In the genomic region with DNA sequence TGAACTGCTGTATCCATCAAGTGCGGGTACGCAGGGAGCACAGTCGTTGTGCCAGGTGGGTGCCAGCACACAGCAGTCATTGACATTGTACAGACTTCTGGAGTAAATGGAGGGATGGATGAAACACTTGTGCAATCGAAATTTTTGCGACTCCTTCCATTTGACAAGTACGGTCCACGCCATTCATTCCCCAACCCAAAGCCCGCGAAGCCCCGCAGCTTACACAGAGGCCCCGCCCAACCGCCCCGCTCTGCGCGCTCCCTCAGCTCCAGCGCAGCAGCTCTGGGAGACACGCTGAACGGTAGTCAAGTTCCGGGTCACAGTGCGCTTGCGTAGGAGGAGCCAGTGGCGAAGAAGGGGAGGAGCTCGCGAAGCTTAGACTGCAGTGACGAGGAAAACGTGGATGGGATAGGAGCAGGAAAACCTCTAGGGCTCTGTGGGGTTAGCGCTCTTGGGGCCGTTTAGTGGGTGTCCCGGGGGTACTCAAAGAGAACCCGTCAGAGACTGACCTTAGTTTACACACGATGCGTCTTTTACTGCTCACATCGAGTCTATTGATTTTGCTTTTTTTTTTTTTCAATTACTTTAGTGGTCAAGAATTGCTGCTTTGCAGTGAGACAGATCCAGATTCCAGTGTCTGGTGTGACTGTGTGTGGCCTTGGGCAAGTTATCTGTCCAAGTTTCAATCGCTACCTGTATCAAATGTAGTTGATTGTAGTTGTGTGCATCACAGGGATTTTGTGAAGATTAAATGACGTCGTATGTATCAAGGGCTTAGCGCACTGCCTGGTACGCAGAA, we compare ENCODE assay signal across 2 cellular contexts.
TF ChIP-seq lines count a peak whose summit lies in the region.

No MANE protein-coding gene starts in this region.

TF ChIP-seq in HEK293, 187 proteins besides CTCF, POLR2A, EP300 and RAD21 (continued from another document and continues in another):
- TF ChIP-seq SCRT1 (tag by site-specific recombination; IDR thresholded peaks at IDR 0.05; ENCODE audit: borderline replicate concordance) (no peak), MYNN (tag by site-specific recombination; IDR thresholded peaks at IDR 0.05; ENCODE audit: borderline replicate concordance) (no peak), MZF1 (tag by site-specific recombination; IDR thresholded peaks at IDR 0.05; ENCODE audit: borderline replicate concordance) (0 out of 2 replicates have a peak, but pooled peaks have one; percentile 16), ZNF843 (tag by site-specific recombination; IDR thresholded peaks at IDR 0.05) (no peak), ZNF792 (tag by site-specific recombination; IDR thresholded peaks at IDR 0.05) (no peak), IKZF3 (tag by site-specific recombination; IDR thresholded peaks at IDR 0.05) (peak; percentile 48; the same call in 1 of the 2 replicates), OVOL3 (tag by site-specific recombination; IDR thresholded peaks at IDR 0.05) (no peak), ZNF777 (tag by site-specific recombination; IDR thresholded peaks at IDR 0.05; ENCODE audit: borderline replicate concordance) (no peak), ZNF112 (tag by site-specific recombination; IDR thresholded peaks at IDR 0.05) (no peak), FEZF1 (tag by site-specific recombination; IDR thresholded peaks at IDR 0.05) (no peak), ZNF776 (tag by site-specific recombination; IDR thresholded peaks at IDR 0.05; ENCODE audit: borderline replicate concordance) (no peak), REPIN1 (tag by site-specific recombination; IDR thresholded peaks at IDR 0.05; ENCODE audit: low read depth) (no peak), ZNF560 (tag by site-specific recombination; IDR thresholded peaks at IDR 0.05; ENCODE audit: borderline replicate concordance) (no peak), ZSCAN30 (tag by site-specific recombination; IDR thresholded peaks at IDR 0.05) (no peak), ZNF174 (tag by site-specific recombination; IDR thresholded peaks at IDR 0.05) (no peak), ZNF10 (tag by site-specific recombination; IDR thresholded peaks at IDR 0.05) (no peak), ZNF707 (tag by site-specific recombination; IDR thresholded peaks at IDR 0.05) (no peak), SALL2 (tag by site-specific recombination; IDR thresholded peaks at IDR 0.05; ENCODE audit: borderline replicate concordance) (no peak), ZNF791 (tag by site-specific recombination; IDR thresholded peaks at IDR 0.05) (no peak), SP2 (tag by site-specific recombination; IDR thresholded peaks at IDR 0.05) (peak; percentile 75), ZNF629 (tag by site-specific recombination; IDR thresholded peaks at IDR 0.05) (peak; percentile 55; the same call in 1 of the 2 replicates), ZNF324 (tag by site-specific recombination; IDR thresholded peaks at IDR 0.05) (no peak), ZNF354C (tag by site-specific recombination; IDR thresholded peaks at IDR 0.05; ENCODE audit: borderline replicate concordance, low read depth) (no peak), ZNF548 (tag by site-specific recombination; IDR thresholded peaks at IDR 0.05) (no peak), YY2 (tag by site-specific recombination; IDR thresholded peaks at IDR 0.05) (no peak), GLIS2 (tag by site-specific recombination; IDR thresholded peaks at IDR 0.05) (no peak)
- TF ChIP-seq, protein P1, sequence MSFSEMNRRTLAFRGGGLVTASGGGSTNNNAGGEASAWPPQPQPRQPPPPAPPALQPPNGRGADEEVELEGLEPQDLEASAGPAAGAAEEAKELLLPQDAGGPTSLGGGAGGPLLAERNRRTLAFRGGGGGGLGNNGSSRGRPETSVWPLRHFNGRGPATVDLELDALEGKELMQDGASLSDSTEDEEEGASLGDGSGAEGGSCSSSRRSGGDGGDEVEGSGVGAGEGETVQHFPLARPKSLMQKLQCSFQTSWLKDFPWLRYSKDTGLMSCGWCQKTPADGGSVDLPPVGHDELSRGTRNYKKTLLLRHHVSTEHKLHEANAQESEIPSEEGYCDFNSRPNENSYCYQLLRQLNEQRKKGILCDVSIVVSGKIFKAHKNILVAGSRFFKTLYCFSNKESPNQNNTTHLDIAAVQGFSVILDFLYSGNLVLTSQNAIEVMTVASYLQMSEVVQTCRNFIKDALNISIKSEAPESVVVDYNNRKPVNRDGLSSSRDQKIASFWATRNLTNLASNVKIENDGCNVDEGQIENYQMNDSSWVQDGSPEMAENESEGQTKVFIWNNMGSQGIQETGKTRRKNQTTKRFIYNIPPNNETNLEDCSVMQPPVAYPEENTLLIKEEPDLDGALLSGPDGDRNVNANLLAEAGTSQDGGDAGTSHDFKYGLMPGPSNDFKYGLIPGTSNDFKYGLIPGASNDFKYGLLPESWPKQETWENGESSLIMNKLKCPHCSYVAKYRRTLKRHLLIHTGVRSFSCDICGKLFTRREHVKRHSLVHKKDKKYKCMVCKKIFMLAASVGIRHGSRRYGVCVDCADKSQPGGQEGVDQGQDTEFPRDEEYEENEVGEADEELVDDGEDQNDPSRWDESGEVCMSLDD (tag by site-specific recombination; IDR thresholded peaks at IDR 0.05), result no peak
- TF ChIP-seq, protein P2, sequence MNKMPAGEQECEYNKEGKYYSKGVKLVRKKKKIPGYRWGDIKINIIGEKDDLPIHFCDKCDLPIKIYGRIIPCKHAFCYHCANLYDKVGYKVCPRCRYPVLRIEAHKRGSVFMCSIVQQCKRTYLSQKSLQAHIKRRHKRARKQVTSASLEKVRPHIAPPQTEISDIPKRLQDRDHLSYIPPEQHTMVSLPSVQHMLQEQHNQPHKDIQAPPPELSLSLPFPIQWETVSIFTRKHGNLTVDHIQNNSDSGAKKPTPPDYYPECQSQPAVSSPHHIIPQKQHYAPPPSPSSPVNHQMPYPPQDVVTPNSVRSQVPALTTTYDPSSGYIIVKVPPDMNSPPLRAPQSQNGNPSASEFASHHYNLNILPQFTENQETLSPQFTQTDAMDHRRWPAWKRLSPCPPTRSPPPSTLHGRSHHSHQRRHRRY (tag by site-specific recombination; IDR thresholded peaks at IDR 0.05), result no peak
- TF ChIP-seq, protein P3, sequence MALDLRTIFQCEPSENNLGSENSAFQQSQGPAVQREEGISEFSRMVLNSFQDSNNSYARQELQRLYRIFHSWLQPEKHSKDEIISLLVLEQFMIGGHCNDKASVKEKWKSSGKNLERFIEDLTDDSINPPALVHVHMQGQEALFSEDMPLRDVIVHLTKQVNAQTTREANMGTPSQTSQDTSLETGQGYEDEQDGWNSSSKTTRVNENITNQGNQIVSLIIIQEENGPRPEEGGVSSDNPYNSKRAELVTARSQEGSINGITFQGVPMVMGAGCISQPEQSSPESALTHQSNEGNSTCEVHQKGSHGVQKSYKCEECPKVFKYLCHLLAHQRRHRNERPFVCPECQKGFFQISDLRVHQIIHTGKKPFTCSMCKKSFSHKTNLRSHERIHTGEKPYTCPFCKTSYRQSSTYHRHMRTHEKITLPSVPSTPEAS (tag by site-specific recombination; IDR thresholded peaks at IDR 0.05), result no peak
- TF ChIP-seq, protein P4, sequence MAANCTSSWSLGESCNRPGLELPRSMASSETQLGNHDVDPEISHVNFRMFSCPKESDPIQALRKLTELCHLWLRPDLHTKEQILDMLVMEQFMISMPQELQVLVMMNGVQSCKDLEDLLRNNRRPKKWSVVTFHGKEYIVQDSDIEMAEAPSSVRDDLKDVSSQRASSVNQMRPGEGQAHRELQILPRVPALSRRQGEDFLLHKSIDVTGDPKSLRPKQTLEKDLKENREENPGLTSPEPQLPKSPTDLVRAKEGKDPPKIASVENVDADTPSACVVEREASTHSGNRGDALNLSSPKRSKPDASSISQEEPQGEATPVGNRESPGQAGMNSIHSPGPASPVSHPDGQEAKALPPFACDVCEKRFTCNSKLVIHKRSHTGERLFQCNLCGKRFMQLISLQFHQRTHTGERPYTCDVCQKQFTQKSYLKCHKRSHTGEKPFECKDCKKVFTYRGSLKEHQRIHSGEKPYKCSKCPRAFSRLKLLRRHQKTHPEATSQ (tag by site-specific recombination; IDR thresholded peaks at IDR 0.05), result no peak

TF ChIP-seq in SK-N-SH, 30 proteins besides CTCF, POLR2A, EP300 and RAD21 (continued from another document and continues in another):
- TF ChIP-seq, protein P5, sequence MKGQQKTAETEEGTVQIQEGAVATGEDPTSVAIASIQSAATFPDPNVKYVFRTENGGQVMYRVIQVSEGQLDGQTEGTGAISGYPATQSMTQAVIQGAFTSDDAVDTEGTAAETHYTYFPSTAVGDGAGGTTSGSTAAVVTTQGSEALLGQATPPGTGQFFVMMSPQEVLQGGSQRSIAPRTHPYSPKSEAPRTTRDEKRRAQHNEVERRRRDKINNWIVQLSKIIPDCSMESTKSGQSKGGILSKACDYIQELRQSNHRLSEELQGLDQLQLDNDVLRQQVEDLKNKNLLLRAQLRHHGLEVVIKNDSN (IDR thresholded peaks at IDR 0.05; ENCODE audit: borderline replicate concordance, low read depth), result no peak
- no peak for TF ChIP-seq NFIC (IDR thresholded peaks at IDR 0.05; ENCODE audit: borderline replicate concordance)
- peak; percentile 89 for TF ChIP-seq POLR2AphosphoS5 (IDR thresholded peaks at IDR 0.05; ENCODE audit: low read depth, low read length)
- no peak for TF ChIP-seq TCF12 (IDR thresholded peaks at IDR 0.05)
- no peak for TF ChIP-seq YY1 (IDR thresholded peaks at IDR 0.05; ENCODE audit: low read depth)
- TF ChIP-seq, protein P6, sequence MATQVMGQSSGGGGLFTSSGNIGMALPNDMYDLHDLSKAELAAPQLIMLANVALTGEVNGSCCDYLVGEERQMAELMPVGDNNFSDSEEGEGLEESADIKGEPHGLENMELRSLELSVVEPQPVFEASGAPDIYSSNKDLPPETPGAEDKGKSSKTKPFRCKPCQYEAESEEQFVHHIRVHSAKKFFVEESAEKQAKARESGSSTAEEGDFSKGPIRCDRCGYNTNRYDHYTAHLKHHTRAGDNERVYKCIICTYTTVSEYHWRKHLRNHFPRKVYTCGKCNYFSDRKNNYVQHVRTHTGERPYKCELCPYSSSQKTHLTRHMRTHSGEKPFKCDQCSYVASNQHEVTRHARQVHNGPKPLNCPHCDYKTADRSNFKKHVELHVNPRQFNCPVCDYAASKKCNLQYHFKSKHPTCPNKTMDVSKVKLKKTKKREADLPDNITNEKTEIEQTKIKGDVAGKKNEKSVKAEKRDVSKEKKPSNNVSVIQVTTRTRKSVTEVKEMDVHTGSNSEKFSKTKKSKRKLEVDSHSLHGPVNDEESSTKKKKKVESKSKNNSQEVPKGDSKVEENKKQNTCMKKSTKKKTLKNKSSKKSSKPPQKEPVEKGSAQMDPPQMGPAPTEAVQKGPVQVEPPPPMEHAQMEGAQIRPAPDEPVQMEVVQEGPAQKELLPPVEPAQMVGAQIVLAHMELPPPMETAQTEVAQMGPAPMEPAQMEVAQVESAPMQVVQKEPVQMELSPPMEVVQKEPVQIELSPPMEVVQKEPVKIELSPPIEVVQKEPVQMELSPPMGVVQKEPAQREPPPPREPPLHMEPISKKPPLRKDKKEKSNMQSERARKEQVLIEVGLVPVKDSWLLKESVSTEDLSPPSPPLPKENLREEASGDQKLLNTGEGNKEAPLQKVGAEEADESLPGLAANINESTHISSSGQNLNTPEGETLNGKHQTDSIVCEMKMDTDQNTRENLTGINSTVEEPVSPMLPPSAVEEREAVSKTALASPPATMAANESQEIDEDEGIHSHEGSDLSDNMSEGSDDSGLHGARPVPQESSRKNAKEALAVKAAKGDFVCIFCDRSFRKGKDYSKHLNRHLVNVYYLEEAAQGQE (IDR thresholded peaks at IDR 0.05; ENCODE audit: low read depth, low read length), result no peak
- TF ChIP-seq, protein P7, sequence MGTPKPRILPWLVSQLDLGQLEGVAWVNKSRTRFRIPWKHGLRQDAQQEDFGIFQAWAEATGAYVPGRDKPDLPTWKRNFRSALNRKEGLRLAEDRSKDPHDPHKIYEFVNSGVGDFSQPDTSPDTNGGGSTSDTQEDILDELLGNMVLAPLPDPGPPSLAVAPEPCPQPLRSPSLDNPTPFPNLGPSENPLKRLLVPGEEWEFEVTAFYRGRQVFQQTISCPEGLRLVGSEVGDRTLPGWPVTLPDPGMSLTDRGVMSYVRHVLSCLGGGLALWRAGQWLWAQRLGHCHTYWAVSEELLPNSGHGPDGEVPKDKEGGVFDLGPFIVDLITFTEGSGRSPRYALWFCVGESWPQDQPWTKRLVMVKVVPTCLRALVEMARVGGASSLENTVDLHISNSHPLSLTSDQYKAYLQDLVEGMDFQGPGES (IDR thresholded peaks at IDR 0.05; ENCODE audit: low read depth, low read length), result no peak
- TF ChIP-seq, protein P8, sequence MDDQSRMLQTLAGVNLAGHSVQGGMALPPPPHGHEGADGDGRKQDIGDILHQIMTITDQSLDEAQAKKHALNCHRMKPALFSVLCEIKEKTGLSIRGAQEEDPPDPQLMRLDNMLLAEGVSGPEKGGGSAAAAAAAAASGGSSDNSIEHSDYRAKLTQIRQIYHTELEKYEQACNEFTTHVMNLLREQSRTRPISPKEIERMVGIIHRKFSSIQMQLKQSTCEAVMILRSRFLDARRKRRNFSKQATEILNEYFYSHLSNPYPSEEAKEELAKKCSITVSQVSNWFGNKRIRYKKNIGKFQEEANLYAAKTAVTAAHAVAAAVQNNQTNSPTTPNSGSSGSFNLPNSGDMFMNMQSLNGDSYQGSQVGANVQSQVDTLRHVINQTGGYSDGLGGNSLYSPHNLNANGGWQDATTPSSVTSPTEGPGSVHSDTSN (IDR thresholded peaks at IDR 0.05), result 0 out of 2 replicates have a peak, but pooled peaks have one; percentile 4
- no peak for TF ChIP-seq FOXM1 (IDR thresholded peaks at IDR 0.05; ENCODE audit: low read depth)
- TF ChIP-seq JUND (IDR thresholded peaks at IDR 0.05), result no peak; the same call in 1 of the 2 replicates
- no peak for TF ChIP-seq TEAD4 (IDR thresholded peaks at IDR 0.05; ENCODE audit: borderline replicate concordance, insufficient read depth)
- peak; percentile 71 for TF ChIP-seq GABPA (IDR thresholded peaks at IDR 0.05; ENCODE audit: low read depth)
- peak; percentile 91 for TF ChIP-seq NRF1 (IDR thresholded peaks at IDR 0.05; ENCODE audit: low read depth, low read length)
- TF ChIP-seq, protein P9, sequence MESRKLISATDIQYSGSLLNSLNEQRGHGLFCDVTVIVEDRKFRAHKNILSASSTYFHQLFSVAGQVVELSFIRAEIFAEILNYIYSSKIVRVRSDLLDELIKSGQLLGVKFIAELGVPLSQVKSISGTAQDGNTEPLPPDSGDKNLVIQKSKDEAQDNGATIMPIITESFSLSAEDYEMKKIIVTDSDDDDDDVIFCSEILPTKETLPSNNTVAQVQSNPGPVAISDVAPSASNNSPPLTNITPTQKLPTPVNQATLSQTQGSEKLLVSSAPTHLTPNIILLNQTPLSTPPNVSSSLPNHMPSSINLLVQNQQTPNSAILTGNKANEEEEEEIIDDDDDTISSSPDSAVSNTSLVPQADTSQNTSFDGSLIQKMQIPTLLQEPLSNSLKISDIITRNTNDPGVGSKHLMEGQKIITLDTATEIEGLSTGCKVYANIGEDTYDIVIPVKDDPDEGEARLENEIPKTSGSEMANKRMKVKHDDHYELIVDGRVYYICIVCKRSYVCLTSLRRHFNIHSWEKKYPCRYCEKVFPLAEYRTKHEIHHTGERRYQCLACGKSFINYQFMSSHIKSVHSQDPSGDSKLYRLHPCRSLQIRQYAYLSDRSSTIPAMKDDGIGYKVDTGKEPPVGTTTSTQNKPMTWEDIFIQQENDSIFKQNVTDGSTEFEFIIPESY (IDR thresholded peaks at IDR 0.05; ENCODE audit: borderline replicate concordance, low read depth), result no peak
- no peak for TF ChIP-seq SMC3 (IDR thresholded peaks at IDR 0.05; ENCODE audit: low read depth, low read length)
- no peak for TF ChIP-seq MEF2A (IDR thresholded peaks at IDR 0.05; ENCODE audit: borderline replicate concordance, low read depth)
- no peak; the same call in 1 of the 2 replicates for TF ChIP-seq SIN3A (IDR thresholded peaks at IDR 0.05; ENCODE audit: borderline replicate concordance, low read depth, low read length)
- TF ChIP-seq RCOR1 (IDR thresholded peaks at IDR 0.05; ENCODE audit: low read length), result peak; percentile 33; the same call in 1 of the 2 replicates
- TF ChIP-seq, protein P10, sequence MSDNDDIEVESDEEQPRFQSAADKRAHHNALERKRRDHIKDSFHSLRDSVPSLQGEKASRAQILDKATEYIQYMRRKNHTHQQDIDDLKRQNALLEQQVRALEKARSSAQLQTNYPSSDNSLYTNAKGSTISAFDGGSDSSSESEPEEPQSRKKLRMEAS (IDR thresholded peaks at IDR 0.05; ENCODE audit: low read depth), result peak; percentile 82
- peak; percentile 46 for TF ChIP-seq CHD2 (IDR thresholded peaks at IDR 0.05; ENCODE audit: low read length, partially characterized antibody)
- TF ChIP-seq FOXJ3 (CRISPR knock-in tag; IDR thresholded peaks at IDR 0.05), result no peak
- peak; percentile 80 for TF ChIP-seq ELF1 (IDR thresholded peaks at IDR 0.05)
- no peak for TF ChIP-seq EZH2phosphoT487 (IDR thresholded peaks at IDR 0.05; ENCODE audit: borderline replicate concordance, low read depth)
